Comparison of ENCODE assay signal across 17 cellular contexts in genomic region chr4:185702147-185702663, GRCh38.
A peak's percentile ranks its signal among the peaks of the same experiment; 100 is the strongest.
DNase-seq lines count a peak whose midpoint lies in the region; ATAC-seq and TF ChIP-seq lines count a peak whose summit lies in the region.
"Had no signal": no experiment of that assay in that cellular context is flagged by ENCODE, and none has a peak within 500 bp of the region (broad histone marks: within the 10 kb centered on the region; RNA-seq: fewer than 3 reads in every experiment).

No MANE protein-coding gene starts in this region.

- H3K27ac ChIP-seq in left ventricle myocardium inferior (replicated peaks) = peak overlapping the region; percentile 59
- H3K27ac ChIP-seq in aorta (ENCODE audit: low read depth in 1 of 2, low read length in 2 of 2) = peak overlapping the region; percentile 4 to 73
- H3K27ac ChIP-seq: BLaER1, GM23248, KMS-11, RWPE1, SJSA1 had no signal

- no peak overlapping the region for H3K4me3 Mint-ChIP-seq in chondrocyte (ENCODE audit: unreplicated experiment)

- H3K4me3 ChIP-seq in left ventricle myocardium inferior = no peak overlapping the region
- H3K4me3 ChIP-seq in aorta (ENCODE audit: low read length in 2 of 2) = no peak overlapping the region
- H3K4me3 ChIP-seq: BLaER1, GM23248, SJSA1 had no signal

- 93 to 95% methylated on average over 8 of the region's 8 CpGs for WGBS in aorta, 2 donors

- peaks cover 10% of the 10 kb centered on the region for H3K9me3 Mint-ChIP-seq in chondrocyte (ENCODE audit: low read depth)

- peak overlapping the region; percentile 32 for H3K27ac Mint-ChIP-seq in chondrocyte (ENCODE audit: unreplicated experiment)

- peaks cover 14% of the 10 kb centered on the region for H3K9me3 ChIP-seq in left ventricle myocardium inferior (replicated peaks)
- H3K9me3 ChIP-seq in aorta (ENCODE audit: control insufficient read depth, low read length) = no peaks in the 10 kb centered on the region
- H3K9me3 ChIP-seq: SJSA1 had no signal

- no peaks in the 10 kb centered on the region for H3K27me3 Mint-ChIP-seq in chondrocyte (ENCODE audit: low read depth)

- H3K27me3 ChIP-seq in left ventricle myocardium inferior (ENCODE audit: low read depth) = no peaks in the 10 kb centered on the region
- H3K27me3 ChIP-seq in aorta (ENCODE audit: control insufficient read depth in 1 of 2, insufficient read depth in 2 of 2, low read length in 1 of 2) = no peaks in the 10 kb centered on the region
- H3K27me3 ChIP-seq: BLaER1, SJSA1 had no signal

- H3K4me1 ChIP-seq in left ventricle myocardium inferior (peaks cover 75% of the 10 kb centered on the region), aorta (ENCODE audit: control insufficient read depth in 1 of 2, insufficient read depth in 2 of 2, low read length in 2 of 2) (no peaks in the 10 kb centered on the region)

- TF ChIP-seq CTCF in chondrocyte (IDR thresholded peaks at IDR 0.05) = no peak
- no peak for TF ChIP-seq CTCF in left ventricle myocardium inferior (IDR thresholded peaks at IDR 0.05; ENCODE audit: borderline replicate concordance)

- intact Hi-C loops in left ventricle myocardium inferior (cut with micrococcal nuclease) = no loop called here
- intact Hi-C loops in aorta (cut with DNase I) = loop anchor here in 1 of 2 donors (5.0 kb wide), 1 partner anchor 35 kb away; no protein-coding TSS in a partner anchor

- H3K4me1 Mint-ChIP-seq in chondrocyte (ENCODE audit: low read depth) = peaks cover 25% of the 10 kb centered on the region

- H3K36me3 Mint-ChIP-seq in chondrocyte (ENCODE audit: low read depth) = peaks cover 8% of the 10 kb centered on the region

- ATAC-seq in aorta (ENCODE audit: low FRiP score) = no peak
- ATAC-seq in esophagus mucosa = no peak
- no peak for ATAC-seq in HG02571 (IDR thresholded peaks at IDR 0.05; ENCODE audit: unreplicated experiment)

- H3K36me3 ChIP-seq in left ventricle myocardium inferior = peaks cover 5% of the 10 kb centered on the region
- H3K36me3 ChIP-seq in aorta (ENCODE audit: control insufficient read depth in 1 of 2, insufficient read depth in 2 of 2, low read length in 1 of 2) = peaks cover 0 to 1% of the 10 kb centered on the region in 2 donors
- H3K36me3 ChIP-seq: BLaER1, SJSA1 had no signal

- DNase-seq in NCI-H748 (lab: John Stamatoyannopoulos, UW; ENCODE audit: unreplicated experiment) (peak; percentile 58), NCI-H748 treated with DMSO at 0.1 percent for 48 hours (lab: John Stamatoyannopoulos, UW) (no peak), chondrocyte (ENCODE audit: low spot score) (no peak), left ventricle myocardium inferior (no peak), aorta (no peak), NCI-H2081 treated with DMSO at 0.1 percent for 48 hours (lab: John Stamatoyannopoulos, UW) (no peak)
- DNase-seq: DND-41, GM23248, NCI-H1436, NCI-H2029, NCI-H774 had no signal
